Comparison of ENCODE assay signal across 10 cellular contexts in the genomic region with DNA sequence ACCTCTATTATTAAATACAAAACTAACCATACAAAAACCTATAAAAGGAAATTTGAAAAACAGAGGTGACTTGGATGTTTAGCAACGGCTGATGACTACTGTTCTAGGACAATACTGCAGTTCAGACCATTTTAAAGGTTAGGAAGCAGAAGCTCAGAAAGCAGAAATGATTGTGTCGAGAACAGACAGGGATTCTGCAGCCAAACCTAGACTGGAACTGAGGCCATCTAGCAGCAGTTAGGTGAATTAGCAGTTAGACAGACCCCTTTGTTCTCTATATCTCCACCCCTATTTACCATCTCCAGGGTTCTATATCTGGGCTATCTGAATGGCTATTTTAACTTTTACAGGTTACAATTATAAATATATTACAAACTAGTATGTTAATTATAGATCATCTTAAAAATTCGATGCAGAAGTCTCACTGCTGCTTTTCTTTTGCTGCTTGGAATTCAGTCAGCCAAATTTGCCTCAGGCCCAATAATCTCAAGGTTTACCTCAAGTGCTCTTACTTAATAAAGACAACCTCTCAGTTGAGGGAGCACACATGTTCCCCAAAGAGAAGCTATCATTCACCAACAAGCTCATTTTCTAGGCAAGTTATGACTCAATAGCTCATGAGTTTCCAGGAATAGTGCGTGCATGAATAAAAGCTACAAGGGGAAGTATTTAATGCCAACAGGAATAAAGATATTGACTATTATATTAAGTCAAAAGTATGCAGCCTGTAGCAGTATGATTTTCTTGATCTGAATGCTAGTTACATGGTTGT. TPM values are rescaled to one million over a fixed set of nuclear protein-coding genes. Genes with fewer than 3 reads are reported as not detected.
A peak's percentile ranks its signal among the peaks of the same experiment; 100 is the strongest.
DNase-seq lines count a peak whose midpoint lies in the region; ATAC-seq and TF ChIP-seq lines count a peak whose summit lies in the region.
"Had no signal": no experiment of that assay in that cellular context is flagged by ENCODE, and none has a peak within 500 bp of the region (broad histone marks: within the 10 kb centered on the region; RNA-seq: fewer than 3 reads in every experiment).

No MANE protein-coding gene starts in this region.

- H3K4me3 Mint-ChIP-seq in effector memory CD8-positive, alpha-beta T cell, result no peak overlapping the region

- H3K9ac ChIP-seq in mesendoderm (ENCODE audit: low read length) (no peak overlapping the region), smooth muscle cell (ENCODE audit: low read depth) (no peak overlapping the region)

- H3K4me1 ChIP-seq in mesendoderm (ENCODE audit: control insufficient read depth, low read depth, low read length) (no peaks in the 10 kb centered on the region), smooth muscle cell (ENCODE audit: low read depth) (no peaks in the 10 kb centered on the region)
- H3K4me1 ChIP-seq: SJSA1 had no signal

- no peak overlapping the region for H4K8ac ChIP-seq in mesendoderm (ENCODE audit: low read depth, low read length)

- no peaks in the 10 kb centered on the region for H3K36me3 ChIP-seq in mesendoderm (ENCODE audit: control insufficient read depth, insufficient read depth, low read length)
- no peaks in the 10 kb centered on the region for H3K36me3 ChIP-seq in smooth muscle cell (ENCODE audit: low read depth)
- H3K36me3 ChIP-seq: SJSA1 had no signal

- H2AK5ac ChIP-seq in mesendoderm (ENCODE audit: low read length), result no peak overlapping the region

- H3K4ac ChIP-seq in mesendoderm (ENCODE audit: low read depth, low read length), result no peak overlapping the region

- no CpG with 5 or more reads among the region's 4 CpGs for WGBS in mesendoderm (ENCODE audit: extremely low coverage, insufficient coverage, low lambda C conversion rate)
- WGBS in smooth muscle cell (ENCODE audit: low lambda C conversion rate), result 78% methylated on average over 4 of the region's 4 CpGs

- H3K23ac ChIP-seq in mesendoderm (ENCODE audit: low read length), result no peak overlapping the region

- H3K27me3 ChIP-seq in mesendoderm (ENCODE audit: insufficient read depth, low read length, poor library complexity), result no peaks in the 10 kb centered on the region
- no peaks in the 10 kb centered on the region for H3K27me3 ChIP-seq in smooth muscle cell (ENCODE audit: low read depth)
- H3K27me3 ChIP-seq: SJSA1 had no signal

- H3K56ac ChIP-seq in mesendoderm (ENCODE audit: low read length), result no peak overlapping the region

- H4K20me1 ChIP-seq in smooth muscle cell (ENCODE audit: low read depth), result no peaks in the 10 kb centered on the region

- no peaks in the 10 kb centered on the region for H3K4me1 Mint-ChIP-seq in effector memory CD8-positive, alpha-beta T cell (ENCODE audit: low read depth in 2 of 2)

- no peak overlapping the region for H3K27ac ChIP-seq in mesendoderm (ENCODE audit: low read depth, low read length)
- no peak overlapping the region for H3K27ac ChIP-seq in smooth muscle cell (ENCODE audit: low read depth)
- H3K27ac ChIP-seq: SJSA1 had no signal

- H3K4me2 ChIP-seq in mesendoderm (ENCODE audit: low read length) (no peak overlapping the region), smooth muscle cell (no peak overlapping the region)

- no peaks in the 10 kb centered on the region for H3K9me3 ChIP-seq in smooth muscle cell (replicated peaks; ENCODE audit: low read depth)
- H3K9me3 ChIP-seq: SJSA1 had no signal

- no peaks in the 10 kb centered on the region for H3K9me3 Mint-ChIP-seq in effector memory CD8-positive, alpha-beta T cell

- H3K36me3 Mint-ChIP-seq in effector memory CD8-positive, alpha-beta T cell (ENCODE audit: insufficient read depth), result no peaks in the 10 kb centered on the region

- no peaks in the 10 kb centered on the region for H3F3A ChIP-seq in smooth muscle cell (ENCODE audit: low read depth)

- no peak overlapping the region for H3K18ac ChIP-seq in mesendoderm (ENCODE audit: low read length)

- H3K27me3 Mint-ChIP-seq in effector memory CD8-positive, alpha-beta T cell, result peaks cover 28 to 32% of the 10 kb centered on the region in 2 donors

- peak; percentile 38 for TF ChIP-seq CTCF in choroid plexus epithelial cell (conservative IDR thresholded peaks at IDR 0.05; ENCODE audit: low read depth, low read length)
- no peak for TF ChIP-seq CTCF in smooth muscle cell (IDR thresholded peaks at IDR 0.05; ENCODE audit: borderline replicate concordance, insufficient read depth, poor library complexity, severe bottlenecking)

- H4K5ac ChIP-seq in mesendoderm (ENCODE audit: low read length), result no peak overlapping the region

- H2BK5ac ChIP-seq in mesendoderm (ENCODE audit: low read length), result no peak overlapping the region

- H2BK15ac ChIP-seq in mesendoderm (replicated peaks; ENCODE audit: low read depth), result no peak overlapping the region

- ATAC-seq in GM18868 (IDR thresholded peaks at IDR 0.05; ENCODE audit: unreplicated experiment), result peak; percentile 41
- no peak for ATAC-seq in HG02884 (IDR thresholded peaks at IDR 0.05; ENCODE audit: unreplicated experiment)
- no peak for ATAC-seq in effector memory CD8-positive, alpha-beta T cell (replicated peaks)

- no peak overlapping the region for H3K4me3 ChIP-seq in choroid plexus epithelial cell (ENCODE audit: low read depth, low read length)
- no peak overlapping the region for H3K4me3 ChIP-seq in mesendoderm (ENCODE audit: low read length)
- H3K4me3 ChIP-seq in smooth muscle cell, result no peak overlapping the region
- H3K4me3 ChIP-seq: SJSA1 had no signal

- DNase-seq in NCI-H524 (lab: John Stamatoyannopoulos, UW) (peak; percentile 24 to 72), choroid plexus epithelial cell (ENCODE audit: low read depth) (peak; percentile 26), mesendoderm (peak; percentile 19), NCI-H1105 (lab: John Stamatoyannopoulos, UW) (no peak), smooth muscle cell (lab: John Stamatoyannopoulos, UW; ENCODE audit: unreplicated experiment) (no peak)
- DNase-seq in effector memory CD8-positive, alpha-beta T cell, result no peak
- DNase-seq: right cardiac atrium had no signal

- H2BK120ac ChIP-seq in mesendoderm (ENCODE audit: low read depth, low read length), result no peak overlapping the region

- H2AFZ ChIP-seq in smooth muscle cell (ENCODE audit: low read depth), result no peak overlapping the region

- no peak overlapping the region for H3K27ac Mint-ChIP-seq in effector memory CD8-positive, alpha-beta T cell

- no peaks in the 10 kb centered on the region for H3K79me1 ChIP-seq in mesendoderm (ENCODE audit: low read length)

- no peaks in the 10 kb centered on the region for H3K79me2 ChIP-seq in mesendoderm (ENCODE audit: control insufficient read depth, insufficient read depth, low read length)
- no peaks in the 10 kb centered on the region for H3K79me2 ChIP-seq in smooth muscle cell (ENCODE audit: low read depth)

RNA-seq across cellular contexts. Expression of a gene that starts 9.3 kb away (rescaled TPM):
- 2.6 TPM for polyA plus RNA-seq in mesendoderm (2013, experiment 1 of 2)
- polyA plus RNA-seq in mesendoderm (2013, experiment 2 of 2), result 2.6 TPM
- total RNA-seq in smooth muscle cell, result 49.1 and 53.5 TPM in 2 replicates
- polyA plus RNA-seq in smooth muscle cell, result 13.5 and 16.5 TPM in 2 replicates

RNA-seq across cellular contexts. Expression of a gene that starts 54.8 kb away (rescaled TPM):
- polyA plus RNA-seq in mesendoderm (2013, experiment 1 of 2), result not detected
- polyA plus RNA-seq in mesendoderm (2013, experiment 2 of 2), result not detected
- total RNA-seq in smooth muscle cell, result not detected in 2 replicates
- not detected in 2 replicates for polyA plus RNA-seq in smooth muscle cell
- total RNA-seq: right cardiac atrium, SJSA1 had no signal
- polyA plus RNA-seq: right cardiac atrium had no signal

Comparison
In these comparisons a context has a peak if more than half of its experiments do, and no peak if none do; other contexts are left out.
1. DNase-seq: peak in NCI-H524 (2 of 2), choroid plexus epithelial cell (single experiment) and mesendoderm (single experiment); none in NCI-H1105 (single experiment), smooth muscle cell (single experiment) and effector memory CD8-positive, alpha-beta T cell (0 of 3).